In the genomic region with DNA sequence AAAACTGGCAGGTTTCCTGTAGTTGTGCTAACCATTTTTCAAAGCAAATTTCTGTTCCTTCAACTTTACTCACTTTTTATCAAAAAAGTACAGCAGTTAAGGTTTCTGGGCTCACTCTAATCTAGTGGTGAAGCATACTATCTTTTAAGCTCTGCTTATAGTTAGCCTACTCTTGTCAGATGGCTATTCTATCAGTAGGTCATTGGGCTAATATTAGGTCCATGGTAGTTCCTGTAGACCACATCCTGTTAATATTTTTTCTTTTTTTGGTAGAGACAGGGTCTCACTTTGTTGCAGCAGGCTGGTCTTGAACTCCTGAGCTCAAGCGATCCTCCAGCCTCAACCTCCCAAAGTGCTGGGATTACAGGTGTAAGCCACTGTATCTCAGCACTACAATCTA, we compare ENCODE assay signal across 35 cellular contexts. TPM values are rescaled to one million over a fixed set of nuclear protein-coding genes. Genes with fewer than 3 reads are reported as not detected.
"Had no signal": no experiment of that assay in that cellular context is flagged by ENCODE, and none has a peak within 500 bp of the region (broad histone marks: within the 10 kb centered on the region; RNA-seq: fewer than 3 reads in every experiment).

No MANE protein-coding gene starts in this region.

- ATAC-seq: activated CD8-positive, alpha-beta T cell treated with anti-CD3 and anti-CD28 coated beads for 36 hours; activated naive CD8-positive, alpha-beta T cell treated with anti-CD3 and anti-CD28 coated beads, Interleukin-2, amount 50 U/mL, for 24 hours; T-helper 17 cell had no signal

- H3K4me3 Mint-ChIP-seq: activated B cell treated with CpG ODN at 0.5 μM for 24 hours; activated CD4-positive, alpha-beta memory T cell treated with anti-CD3 and anti-CD28 coated beads for 36 hours; activated CD4-positive, alpha-beta T cell treated with anti-CD3 and anti-CD28 coated beads, Interleukin-2, amount 10 ng/mL, durations not matched to agents 24 days and 14 days; activated CD8-positive, alpha-beta T cell treated with anti-CD3 and anti-CD28 coated beads for 36 hours; activated naive CD4-positive, alpha-beta T cell treated with anti-CD3 and anti-CD28 coated beads, Interleukin-2, amount 10 ng/mL, durations not matched to agents 7 days and 5 days; activated naive CD4-positive, alpha-beta T cell treated with anti-CD3 and anti-CD28 coated beads, Interleukin-2, amount 50 U/mL, for 24 hours; activated naive CD8-positive, alpha-beta T cell; activated naive CD8-positive, alpha-beta T cell treated with anti-CD3 and anti-CD28 coated beads, Interleukin-2, amount 10 ng/mL, durations not matched to agents 7 days and 5 days; activated naive CD8-positive, alpha-beta T cell treated with anti-CD3 and anti-CD28 coated beads, Interleukin-2, amount 50 U/mL, for 24 hours; brain; central memory CD8-positive, alpha-beta T cell; T-helper 17 cell had no signal

- H3K4me1 ChIP-seq: ascending aorta, colonic mucosa had no signal

- H3K4me1 Mint-ChIP-seq: activated CD4-positive, alpha-beta T cell treated with anti-CD3 and anti-CD28 coated beads, Interleukin-2, amount 10 ng/mL, durations not matched to agents 24 days and 14 days; activated naive CD4-positive, alpha-beta T cell treated with anti-CD3 and anti-CD28 coated beads, Interleukin-2, amount 10 ng/mL, durations not matched to agents 7 days and 5 days; activated naive CD4-positive, alpha-beta T cell treated with anti-CD3 and anti-CD28 coated beads, Interleukin-2, amount 50 U/mL, for 24 hours; activated naive CD8-positive, alpha-beta T cell treated with anti-CD3 and anti-CD28 coated beads, Interleukin-2, amount 10 ng/mL, durations not matched to agents 7 days and 5 days; activated naive CD8-positive, alpha-beta T cell treated with anti-CD3 and anti-CD28 coated beads, Interleukin-2, amount 50 U/mL, for 24 hours; brain; central memory CD8-positive, alpha-beta T cell; T-helper 17 cell had no signal

- H3K36me3 ChIP-seq: colonic mucosa had no signal

- H3K4me3 ChIP-seq: ascending aorta, cardiac muscle cell, colonic mucosa had no signal

- H3K9me3 Mint-ChIP-seq: activated B cell treated with CpG ODN at 0.5 μM for 24 hours; activated CD4-positive, alpha-beta memory T cell treated with anti-CD3 and anti-CD28 coated beads for 36 hours; activated CD4-positive, alpha-beta T cell treated with anti-CD3 and anti-CD28 coated beads, Interleukin-2, amount 10 ng/mL, durations not matched to agents 24 days and 14 days; activated CD8-positive, alpha-beta T cell treated with anti-CD3 and anti-CD28 coated beads for 36 hours; activated naive CD4-positive, alpha-beta T cell treated with anti-CD3 and anti-CD28 coated beads, Interleukin-2, amount 10 ng/mL, durations not matched to agents 7 days and 5 days; activated naive CD4-positive, alpha-beta T cell treated with anti-CD3 and anti-CD28 coated beads, Interleukin-2, amount 50 U/mL, for 24 hours; activated naive CD8-positive, alpha-beta T cell treated with anti-CD3 and anti-CD28 coated beads, Interleukin-2, amount 10 ng/mL, durations not matched to agents 7 days and 5 days; activated naive CD8-positive, alpha-beta T cell treated with anti-CD3 and anti-CD28 coated beads, Interleukin-2, amount 50 U/mL, for 24 hours; activated T-helper 2 cell treated with anti-CD3 and anti-CD28 coated beads, Interferon-gamma antibody, Interleukin-2, Interleukin-4, amounts not matched to agents 10 μg/mL and 5 μg/mL and 100 μg/mL, durations not matched to agents 14 hours and 24 hours and 36 hours; brain; central memory CD8-positive, alpha-beta T cell had no signal

- DNase-seq: activated B cell treated with CpG ODN at 0.5 μM for 24 hours; activated CD4-positive, alpha-beta memory T cell treated with anti-CD3 and anti-CD28 coated beads for 36 hours; activated CD4-positive, alpha-beta T cell treated with anti-CD3 and anti-CD28 coated beads for 4 hours; activated CD4-positive, alpha-beta T cell treated with anti-CD3 and anti-CD28 coated beads, Interleukin-2, amount 10 ng/mL, durations not matched to agents 24 days and 14 days; activated CD4-positive, alpha-beta T cell treated with anti-CD3 and anti-CD28 coated beads, Interleukin-2, amount 50 U/mL, for 1 hour; activated CD4-positive, alpha-beta T cell treated with anti-CD3 and anti-CD28 coated beads, Interleukin-2, amount 50 U/mL, for 4 hours; activated CD4-positive, CD25-positive, alpha-beta regulatory T cell treated with anti-CD3 and anti-CD28 coated beads, Interleukin-2, amount 50 U/mL, for 72 hours; activated CD8-positive, alpha-beta memory T cell treated with anti-CD3 and anti-CD28 coated beads, Interleukin-2, amount 50 U/mL, for 4 hours; activated CD8-positive, alpha-beta T cell treated with anti-CD3 and anti-CD28 coated beads for 36 hours; activated effector memory CD4-positive, alpha-beta T cell treated with Interleukin-2 at 50 U/mL for 16 hours; activated gamma-delta T cell; activated naive CD4-positive, alpha-beta T cell treated with anti-CD3 and anti-CD28 coated beads, Interleukin-2, amount 10 ng/mL, durations not matched to agents 7 days and 5 days; activated naive CD4-positive, alpha-beta T cell treated with Interleukin-2 at 50 U/mL for 16 hours; activated naive CD8-positive, alpha-beta T cell treated with anti-CD3 and anti-CD28 coated beads, Interleukin-2, amount 10 ng/mL, durations not matched to agents 7 days and 5 days; activated naive CD8-positive, alpha-beta T cell treated with anti-CD3 and anti-CD28 coated beads, Interleukin-2, amount 50 U/mL, for 24 hours; activated T-cell treated with anti-CD3 and anti-CD28 coated beads for 4 hours; activated T-cell treated with anti-CD3 and anti-CD28 coated beads, Interleukin-2, amount 50 U/mL, for 1 hour; activated T-cell treated with anti-CD3 and anti-CD28 coated beads, Interleukin-2, amount 50 U/mL, for 48 hours; amygdala; anterior cingulate cortex; caudate nucleus; cerebellar nuclear complex; colonic mucosa; T-helper 17 cell had no signal

- H3K27ac ChIP-seq: ascending aorta, cardiac muscle cell, colonic mucosa, VCaP had no signal

- H3K27me3 ChIP-seq: ascending aorta, cardiac muscle cell, colonic mucosa had no signal

- H3K9me3 ChIP-seq: ascending aorta, colonic mucosa had no signal

- H3K27me3 Mint-ChIP-seq: activated B cell treated with CpG ODN at 0.5 μM for 24 hours; activated CD4-positive, alpha-beta memory T cell treated with anti-CD3 and anti-CD28 coated beads for 36 hours; activated CD4-positive, alpha-beta T cell treated with anti-CD3 and anti-CD28 coated beads, Interleukin-2, amount 10 ng/mL, durations not matched to agents 24 days and 14 days; activated CD8-positive, alpha-beta T cell treated with anti-CD3 and anti-CD28 coated beads for 36 hours; activated naive CD4-positive, alpha-beta T cell treated with anti-CD3 and anti-CD28 coated beads, Interleukin-2, amount 10 ng/mL, durations not matched to agents 7 days and 5 days; activated naive CD4-positive, alpha-beta T cell treated with anti-CD3 and anti-CD28 coated beads, Interleukin-2, amount 50 U/mL, for 24 hours; activated naive CD8-positive, alpha-beta T cell; activated naive CD8-positive, alpha-beta T cell treated with anti-CD3 and anti-CD28 coated beads, Interleukin-2, amount 10 ng/mL, durations not matched to agents 7 days and 5 days; activated naive CD8-positive, alpha-beta T cell treated with anti-CD3 and anti-CD28 coated beads, Interleukin-2, amount 50 U/mL, for 24 hours; brain; central memory CD8-positive, alpha-beta T cell; T-helper 17 cell had no signal

- FAIRE-seq: bronchial epithelial cell, TTC549 had no signal

RNA-seq across cellular contexts. Expression of gene NRCAM, which starts 27.9 kb away (rescaled TPM):
- total RNA-seq: activated CD4-positive, alpha-beta T cell treated with anti-CD3 and anti-CD28 coated beads, Interleukin-2, amount 10 ng/mL, durations not matched to agents 24 days and 14 days; T-helper 17 cell; T-helper 2 cell treated with Interferon-gamma antibody and Interleukin-4, amounts not matched to agents 100 ng/mL and 5 ng/mL, for 36 hours had no signal
